Comparison of ENCODE assay signal across 2 cellular contexts in genomic region chr17:42313773-42314566, GRCh38.
TF ChIP-seq lines count a peak whose summit lies in the region.

No MANE protein-coding gene starts in this region.

TF ChIP-seq in WTC11, 78 proteins besides CTCF, POLR2A, EP300 and RAD21:
- TF ChIP-seq, protein P1, sequence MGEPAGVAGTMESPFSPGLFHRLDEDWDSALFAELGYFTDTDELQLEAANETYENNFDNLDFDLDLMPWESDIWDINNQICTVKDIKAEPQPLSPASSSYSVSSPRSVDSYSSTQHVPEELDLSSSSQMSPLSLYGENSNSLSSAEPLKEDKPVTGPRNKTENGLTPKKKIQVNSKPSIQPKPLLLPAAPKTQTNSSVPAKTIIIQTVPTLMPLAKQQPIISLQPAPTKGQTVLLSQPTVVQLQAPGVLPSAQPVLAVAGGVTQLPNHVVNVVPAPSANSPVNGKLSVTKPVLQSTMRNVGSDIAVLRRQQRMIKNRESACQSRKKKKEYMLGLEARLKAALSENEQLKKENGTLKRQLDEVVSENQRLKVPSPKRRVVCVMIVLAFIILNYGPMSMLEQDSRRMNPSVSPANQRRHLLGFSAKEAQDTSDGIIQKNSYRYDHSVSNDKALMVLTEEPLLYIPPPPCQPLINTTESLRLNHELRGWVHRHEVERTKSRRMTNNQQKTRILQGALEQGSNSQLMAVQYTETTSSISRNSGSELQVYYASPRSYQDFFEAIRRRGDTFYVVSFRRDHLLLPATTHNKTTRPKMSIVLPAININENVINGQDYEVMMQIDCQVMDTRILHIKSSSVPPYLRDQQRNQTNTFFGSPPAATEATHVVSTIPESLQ (CRISPR knock-in tag; IDR thresholded peaks at IDR 0.05) = no peak
- TF ChIP-seq FOXP1 (CRISPR knock-in tag; IDR thresholded peaks at IDR 0.05; ENCODE audit: borderline replicate concordance) = no peak
- TF ChIP-seq, protein P2, sequence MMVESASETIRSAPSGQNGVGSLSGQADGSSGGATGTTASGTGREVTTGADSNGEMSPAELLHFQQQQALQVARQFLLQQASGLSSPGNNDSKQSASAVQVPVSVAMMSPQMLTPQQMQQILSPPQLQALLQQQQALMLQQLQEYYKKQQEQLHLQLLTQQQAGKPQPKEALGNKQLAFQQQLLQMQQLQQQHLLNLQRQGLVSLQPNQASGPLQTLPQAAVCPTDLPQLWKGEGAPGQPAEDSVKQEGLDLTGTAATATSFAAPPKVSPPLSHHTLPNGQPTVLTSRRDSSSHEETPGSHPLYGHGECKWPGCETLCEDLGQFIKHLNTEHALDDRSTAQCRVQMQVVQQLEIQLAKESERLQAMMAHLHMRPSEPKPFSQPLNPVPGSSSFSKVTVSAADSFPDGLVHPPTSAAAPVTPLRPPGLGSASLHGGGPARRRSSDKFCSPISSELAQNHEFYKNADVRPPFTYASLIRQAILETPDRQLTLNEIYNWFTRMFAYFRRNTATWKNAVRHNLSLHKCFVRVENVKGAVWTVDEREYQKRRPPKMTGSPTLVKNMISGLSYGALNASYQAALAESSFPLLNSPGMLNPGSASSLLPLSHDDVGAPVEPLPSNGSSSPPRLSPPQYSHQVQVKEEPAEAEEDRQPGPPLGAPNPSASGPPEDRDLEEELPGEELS (CRISPR knock-in tag; IDR thresholded peaks at IDR 0.05) = no peak
- no peak for TF ChIP-seq CREM (CRISPR knock-in tag; IDR thresholded peaks at IDR 0.05)
- no peak for TF ChIP-seq ETV6 (CRISPR knock-in tag; IDR thresholded peaks at IDR 0.05)
- TF ChIP-seq IRF1 (CRISPR knock-in tag; IDR thresholded peaks at IDR 0.05) = no peak
- TF ChIP-seq ZNF232 (CRISPR knock-in tag; IDR thresholded peaks at IDR 0.05) = no peak
- TF ChIP-seq CBFB (CRISPR knock-in tag; IDR thresholded peaks at IDR 0.05; ENCODE audit: low read depth) = no peak
- TF ChIP-seq JUN (CRISPR knock-in tag; IDR thresholded peaks at IDR 0.05) = no peak

TF ChIP-seq in H1, 55 proteins besides CTCF, POLR2A, EP300 and RAD21 (continued from another document):
- no peak for TF ChIP-seq CHD7 (IDR thresholded peaks at IDR 0.05; ENCODE audit: insufficient replicate concordance, low read length)
